ENCODE assay signal across 21 cellular contexts in genomic region chr5:140222416-140222815, GRCh38. TPM values are rescaled to one million over a fixed set of nuclear protein-coding genes. Genes with fewer than 3 reads are reported as not detected.
DNase-seq lines count a peak whose midpoint lies in the region; ATAC-seq and TF ChIP-seq lines count a peak whose summit lies in the region.
"Had no signal": no experiment of that assay in that cellular context is flagged by ENCODE, and none has a peak within 500 bp of the region (broad histone marks: within the 10 kb centered on the region; RNA-seq: fewer than 3 reads in every experiment).

No MANE protein-coding gene starts in this region.

- H3K27ac ChIP-seq in cardiac muscle cell (peak overlapping the region; percentile 78), right atrium auricular region (peak overlapping the region; percentile 83 to 88), upper lobe of left lung (peak overlapping the region in 3 of 4 donors; percentile 31 to 62 (median 62))
- H3K27ac ChIP-seq: breast epithelium, C4-2B, ovary had no signal

- DNase-seq in cardiac muscle cell (ENCODE audit: low read depth in 1 of 2, low spot score in 1 of 2) (no peak), cardiac septum (ENCODE audit: low spot score) (no peak), right atrium auricular region (ENCODE audit: low spot score) (no peak), upper lobe of left lung (no peak), T-cell (no peak)
- no peak for DNase-seq in activated CD8-positive, alpha-beta memory T cell treated with anti-CD3 and anti-CD28 coated beads, Interleukin-2, amount 50 U/mL, for 4 hours
- DNase-seq: activated CD4-positive, alpha-beta T cell treated with anti-CD3 and anti-CD28 coated beads, Interleukin-2, amount 50 U/mL, for 4 hours; activated T-cell treated with anti-CD3 and anti-CD28 coated beads, Interleukin-2, amount 50 U/mL, for 1 hour; effector CD8-positive, alpha-beta T cell; esophagus squamous epithelium; NCI-H1436; NCI-H2171 treated with DMSO at 0.1 percent for 48 hours; ovary; T-helper 1 cell had no signal

- H3K4me3 ChIP-seq in cardiac muscle cell (no peak overlapping the region), right atrium auricular region (no peak overlapping the region), upper lobe of left lung (no peak overlapping the region)
- H3K4me3 ChIP-seq: breast epithelium, esophagus squamous epithelium, ovary, thyroid gland had no signal

- no peak overlapping the region for H3K4me3 Mint-ChIP-seq in nephron
- no peak overlapping the region for H3K4me3 Mint-ChIP-seq in T-cell

- H3K4me1 ChIP-seq in cardiac muscle cell (ENCODE audit: low read depth) (peaks cover 64% of the 10 kb centered on the region), right atrium auricular region (peaks cover 0 to 86% of the 10 kb centered on the region in 2 donors), upper lobe of left lung (peaks cover 42 to 50% (median 45%) of the 10 kb centered on the region in 4 donors)

- ATAC-seq in upper lobe of left lung (ENCODE audit: low FRiP score in 2 of 2) (peak in 1 of 2 donors; percentile 7), T-cell (replicated peaks in 1 of 4) (no peak), GM21447 (IDR thresholded peaks at IDR 0.05; ENCODE audit: unreplicated experiment) (no peak)
- ATAC-seq: stimulated activated effector memory CD8-positive, alpha-beta T cell treated with anti-CD3 and anti-CD28 coated beads, Interleukin-12 subunit alpha, Interleukin-12 subunit beta, amount 100 ng/mL, for 72 hours had no signal

- peak overlapping the region in 2 of 3 experiments; percentile 11 to 46 for H3K27ac Mint-ChIP-seq in nephron
- H3K27ac Mint-ChIP-seq in T-cell: no peak overlapping the region
- H3K27ac Mint-ChIP-seq: activated naive CD4-positive, alpha-beta T cell treated with anti-CD3 and anti-CD28 coated beads, Interleukin-2, amount 50 U/mL, for 24 hours; stimulated activated effector memory CD8-positive, alpha-beta T cell treated with anti-CD3 and anti-CD28 coated beads, Interleukin-12 subunit alpha, Interleukin-12 subunit beta, amount 100 ng/mL, for 72 hours had no signal

- 67 to 91% methylated on average over 1 of the region's 1 CpG for WGBS in upper lobe of left lung, 2 donors

- H3K4me1 Mint-ChIP-seq in nephron (peaks cover 16% of the 10 kb centered on the region), T-cell (peaks cover 0 to 3% (median 0%) of the 10 kb centered on the region in 3 donors)

- POLR2A ChIA-PET in T-cell (lab: Charles Lee): no interaction called here

- no peaks in the 10 kb centered on the region for H3K9me3 Mint-ChIP-seq in nephron
- H3K9me3 Mint-ChIP-seq in T-cell: no peaks in the 10 kb centered on the region
- H3K9me3 Mint-ChIP-seq: activated naive CD4-positive, alpha-beta T cell treated with anti-CD3 and anti-CD28 coated beads, Interleukin-2, amount 50 U/mL, for 24 hours; stimulated activated effector memory CD8-positive, alpha-beta T cell treated with anti-CD3 and anti-CD28 coated beads, Interleukin-12 subunit alpha, Interleukin-12 subunit beta, amount 100 ng/mL, for 72 hours had no signal

- no peak for TF ChIP-seq EP300 in upper lobe of left lung (IDR thresholded peaks at IDR 0.05)

- CTCF ChIA-PET in T-cell (lab: Charles Lee): interaction anchor here in 1 of 2 donors (0.6 kb wide), 1 partner anchor 132 kb away, joined by 4 read pairs; no protein-coding TSS in a partner anchor

- H3K27me3 ChIP-seq in cardiac muscle cell: no peaks in the 10 kb centered on the region
- H3K27me3 ChIP-seq in right atrium auricular region: no peaks in the 10 kb centered on the region
- no peaks in the 10 kb centered on the region for H3K27me3 ChIP-seq in upper lobe of left lung
- H3K27me3 ChIP-seq: breast epithelium, esophagus squamous epithelium, ovary, thyroid gland had no signal

- TF ChIP-seq POLR2A in upper lobe of left lung (IDR thresholded peaks at IDR 0.05): no peak

- peaks cover 6% of the 10 kb centered on the region for H3K27me3 Mint-ChIP-seq in nephron (ENCODE audit: low read depth)
- peaks cover 0 to 5% of the 10 kb centered on the region in 2 donors for H3K27me3 Mint-ChIP-seq in T-cell
- H3K27me3 Mint-ChIP-seq: activated naive CD4-positive, alpha-beta T cell treated with anti-CD3 and anti-CD28 coated beads, Interleukin-2, amount 50 U/mL, for 24 hours had no signal

- TF ChIP-seq CTCF in cardiac muscle cell (IDR thresholded peaks at IDR 0.05; ENCODE audit: low read depth, low read length): no peak
- TF ChIP-seq CTCF in right atrium auricular region (IDR thresholded peaks at IDR 0.05): no peak
- no peak for TF ChIP-seq CTCF in nephron (IDR thresholded peaks at IDR 0.05; ENCODE audit: unreplicated experiment in 3 of 3)
- no peak for TF ChIP-seq CTCF in upper lobe of left lung (IDR thresholded peaks at IDR 0.05)

- no peaks in the 10 kb centered on the region for H3K36me3 ChIP-seq in cardiac muscle cell
- no peaks in the 10 kb centered on the region for H3K36me3 ChIP-seq in right atrium auricular region
- H3K36me3 ChIP-seq in upper lobe of left lung: no peaks in the 10 kb centered on the region
- H3K36me3 ChIP-seq: breast epithelium, esophagus squamous epithelium, ovary, thyroid gland had no signal

- no peaks in the 10 kb centered on the region for H3K36me3 Mint-ChIP-seq in nephron (ENCODE audit: low read depth)
- H3K36me3 Mint-ChIP-seq in T-cell: no peaks in the 10 kb centered on the region
- H3K36me3 Mint-ChIP-seq: stimulated activated effector memory CD8-positive, alpha-beta T cell treated with anti-CD3 and anti-CD28 coated beads, Interleukin-12 subunit alpha, Interleukin-12 subunit beta, amount 100 ng/mL, for 72 hours had no signal

- intact Hi-C loops in cardiac septum (cut with DNase I): loop anchor here (5.0 kb wide), 1 partner anchor 40 kb away; no protein-coding TSS in a partner anchor

- H3K9me3 ChIP-seq in cardiac muscle cell (ENCODE audit: low read depth) (no peaks in the 10 kb centered on the region), right atrium auricular region (no peaks in the 10 kb centered on the region), upper lobe of left lung (no peaks in the 10 kb centered on the region)
- H3K9me3 ChIP-seq: breast epithelium, esophagus squamous epithelium, ovary, thyroid gland had no signal

RNA-seq across cellular contexts. Expression of gene CYSTM1, which starts 47.4 kb away (rescaled TPM):
- total RNA-seq in cardiac muscle cell (31.8 and 53.1 TPM in 2 replicates), cardiac septum (111 TPM), right atrium auricular region (100 to 1,000 TPM in 1 of 2 donors, 10 to 100 TPM in 1; 89.8 to 143 TPM), upper lobe of left lung (100 to 1,000 TPM in 1 of 6 donors, 10 to 100 TPM in 5; 24.1 to 139 (median 91.9) TPM), T-cell (1 to 10 TPM; 1.9 to 6.0 (median 5.0) TPM)
- 72.4 and 83.7 TPM in 2 replicates for polyA plus RNA-seq in cardiac muscle cell

Comparison
In these comparisons a context has a peak if more than half of its experiments do, and no peak if none do; other contexts are left out.
1. H3K27ac Mint-ChIP-seq: peak in nephron (2 of 3); none in T-cell (0 of 2).
2. Peak in every context shown above with its lines, with median percentiles within 50 percentile points of each other: H3K27ac ChIP-seq.